In the genomic region with DNA sequence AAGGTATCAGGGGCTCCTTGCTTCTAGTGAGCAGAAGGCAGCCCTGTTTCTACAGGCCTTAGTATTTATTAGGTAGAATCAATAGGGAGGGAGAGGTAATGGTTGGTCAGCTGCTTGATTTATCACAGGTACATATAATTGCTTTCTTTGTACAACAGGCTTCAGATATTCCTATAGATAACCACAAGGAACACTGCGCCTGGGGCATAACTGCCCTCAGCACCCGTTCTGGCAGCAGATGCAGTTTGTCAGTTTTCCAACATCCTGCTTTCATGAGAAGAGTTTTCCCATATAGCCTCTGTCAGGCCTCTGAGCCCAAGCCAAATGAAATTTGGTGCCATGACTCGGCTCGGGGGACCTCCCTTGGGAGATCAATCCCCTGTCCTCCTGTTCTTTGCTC, we compare ENCODE assay signal across 20 cellular contexts.
"Had no signal": no experiment of that assay in that cellular context is flagged by ENCODE, and none has a peak within 500 bp of the region (broad histone marks: within the 10 kb centered on the region; RNA-seq: fewer than 3 reads in every experiment).

No MANE protein-coding gene starts in this region.

- H3K36me3 ChIP-seq: colonic mucosa, neutrophil, right atrium auricular region, sigmoid colon, thoracic aorta, transverse colon had no signal

- H3K4me3 Mint-ChIP-seq: naive thymus-derived CD8-positive, alpha-beta T cell; stimulated activated naive B cell treated with anti-CD40 and anti-IgM and Interleukin-4, amounts not matched to agents 10 μg/mL and 1 μg/mL and 100 μg/mL, for 72 hours; stimulated activated naive CD8-positive, alpha-beta T cell treated with anti-CD3 and anti-CD28 coated beads, Interleukin-15, amount 100 ng/mL, for 72 hours had no signal

- H3K27ac Mint-ChIP-seq: naive thymus-derived CD8-positive, alpha-beta T cell; stimulated activated naive B cell treated with anti-CD40 and anti-IgM and Interleukin-4, amounts not matched to agents 10 μg/mL and 1 μg/mL and 100 μg/mL, for 72 hours; stimulated activated naive CD8-positive, alpha-beta T cell treated with anti-CD3 and anti-CD28 coated beads, Interleukin-15, amount 100 ng/mL, for 72 hours had no signal

- DNase-seq: colonic mucosa; dermis blood vessel endothelial cell; erythroblast; head of caudate nucleus; hippocampal formation; kidney glomerular epithelial cell; mucosa of descending colon; naive thymus-derived CD8-positive, alpha-beta T cell; sigmoid colon; stimulated activated CD4-positive, alpha-beta T cell treated with anti-CD3 and anti-CD28 coated beads, Interleukin-2, amount 100 ng/mL, for 24 hours; stimulated activated CD4-positive, alpha-beta T cell treated with anti-CD3 and anti-CD28 coated beads, Interleukin-4, amount 100 ng/mL, for 4 hours; stimulated activated naive B cell treated with anti-CD40 and anti-IgM and Interleukin-4, amounts not matched to agents 10 μg/mL and 1 μg/mL and 100 μg/mL, for 72 hours; stimulated activated naive CD8-positive, alpha-beta T cell treated with anti-CD3 and anti-CD28 coated beads, Interleukin-15, amount 100 ng/mL, for 72 hours; substantia nigra; transverse colon had no signal

- H3K27ac ChIP-seq: colonic mucosa, foreskin keratinocyte, neutrophil, right atrium auricular region, sigmoid colon, skin epidermis, thoracic aorta, transverse colon had no signal

- H3K4me3 ChIP-seq: colonic mucosa, mucosa of descending colon, right atrium auricular region, sigmoid colon, skin epidermis, thoracic aorta, transverse colon had no signal

- H3K4me1 Mint-ChIP-seq: stimulated activated naive B cell treated with anti-CD40 and anti-IgM and Interleukin-4, amounts not matched to agents 10 μg/mL and 1 μg/mL and 100 μg/mL, for 72 hours; stimulated activated naive CD8-positive, alpha-beta T cell treated with anti-CD3 and anti-CD28 coated beads, Interleukin-15, amount 100 ng/mL, for 72 hours had no signal

- H3K9me3 ChIP-seq: colonic mucosa, mucosa of descending colon, neutrophil, right atrium auricular region, sigmoid colon, thoracic aorta, transverse colon had no signal

- H3K27me3 ChIP-seq: colonic mucosa, foreskin keratinocyte, neutrophil, right atrium auricular region, sigmoid colon, transverse colon had no signal

- H3K4me1 ChIP-seq: colonic mucosa, foreskin keratinocyte, right atrium auricular region, sigmoid colon, transverse colon had no signal

- H3K27me3 Mint-ChIP-seq: naive thymus-derived CD8-positive, alpha-beta T cell; stimulated activated naive B cell treated with anti-CD40 and anti-IgM and Interleukin-4, amounts not matched to agents 10 μg/mL and 1 μg/mL and 100 μg/mL, for 72 hours; stimulated activated naive CD8-positive, alpha-beta T cell treated with anti-CD3 and anti-CD28 coated beads, Interleukin-15, amount 100 ng/mL, for 72 hours had no signal
